In genomic region chr12:120835304-120835612, GRCh38 we compare ENCODE assay signal across 11 cellular contexts.
A peak's percentile ranks its signal among the peaks of the same experiment; 100 is the strongest.
DNase-seq lines count a peak whose midpoint lies in the region; ATAC-seq and TF ChIP-seq lines count a peak whose summit lies in the region.
"Had no signal": no experiment of that assay in that cellular context is flagged by ENCODE, and none has a peak within 500 bp of the region (broad histone marks: within the 10 kb centered on the region; RNA-seq: fewer than 3 reads in every experiment).

No MANE protein-coding gene starts in this region.

- H3K27me3 Mint-ChIP-seq in effector memory CD8-positive, alpha-beta T cell = no peaks in the 10 kb centered on the region

- peaks cover 26% of the 10 kb centered on the region for H3K4me1 ChIP-seq in OCI-LY7 (ENCODE audit: insufficient read depth, low read length, poor library complexity, severe bottlenecking)
- peaks cover 29 to 76% (median 63%) of the 10 kb centered on the region in 6 donors for H3K4me1 ChIP-seq in spleen

- WGBS in spleen, 5 donors = 32 to 46% (median 40%) methylated on average over 4 of the region's 4 CpGs

- H3K4me1 Mint-ChIP-seq in effector memory CD8-positive, alpha-beta T cell (ENCODE audit: low read depth in 2 of 2) = peaks cover 37 to 45% of the 10 kb centered on the region in 2 donors

- no peak overlapping the region for H2AFZ ChIP-seq in OCI-LY7 (ENCODE audit: low read length)

- POLR2A ChIA-PET in OCI-LY7 (lab: Charles Lee) = interaction anchor here (0.5 to 6.6 kb wide), 3 partner anchors 12 to 232 kb away, joined by 4 to 36 read pairs (median 4); no protein-coding TSS in a partner anchor

- H3K27ac Mint-ChIP-seq in effector memory CD8-positive, alpha-beta T cell = peak overlapping the region; percentile 6 to 19

- H3K4me3 Mint-ChIP-seq in effector memory CD8-positive, alpha-beta T cell = no peak overlapping the region

- BruUV-seq in OCI-LY7 (replicated peaks; lab: Mats Ljungman, UMichigan) = no TSS peak

- H3K27me3 ChIP-seq in spleen (replicated peaks in 1 of 7) = no peaks in the 10 kb centered on the region

- no peaks in the 10 kb centered on the region for H3K9me2 ChIP-seq in OCI-LY7 (ENCODE audit: insufficient read depth, low read length)

- CTCF ChIA-PET in OCI-LY7 (lab: Charles Lee; ENCODE audit: unreplicated experiment) = no interaction called here

- no peak for TF ChIP-seq CTCF in OCI-LY7 (conservative IDR thresholded peaks at IDR 0.05; ENCODE audit: low read length)
- no peak for TF ChIP-seq CTCF in spleen (IDR thresholded peaks at IDR 0.05 in 8 of 11, conservative IDR thresholded peaks at IDR 0.05 in 3 of 11)

- ATAC-seq in effector memory CD8-positive, alpha-beta T cell (replicated peaks) = no peak
- ATAC-seq in GM21447 (IDR thresholded peaks at IDR 0.05; ENCODE audit: unreplicated experiment) (no peak), GM19452 (IDR thresholded peaks at IDR 0.05; ENCODE audit: unreplicated experiment) (no peak), GM21619 (IDR thresholded peaks at IDR 0.05; ENCODE audit: unreplicated experiment) (no peak)

- TF ChIP-seq POLR2A in spleen (IDR thresholded peaks at IDR 0.05) = no peak

- H3K9me3 ChIP-seq in OCI-LY7 (ENCODE audit: low read length) (no peaks in the 10 kb centered on the region), spleen (no peaks in the 10 kb centered on the region)

- DNase-seq in NOMO-1 treated with DMSO at 0.1 percent for 48 hours (lab: John Stamatoyannopoulos, UW; ENCODE audit: unreplicated experiment) (peak; percentile 24), NOMO-1 treated with dmso at 0.1 percent for 144 hours (lab: John Stamatoyannopoulos, UW; ENCODE audit: unreplicated experiment) (no peak), OCI-LY7 (ENCODE audit: low spot score) (no peak), spleen (no peak)
- DNase-seq in effector memory CD8-positive, alpha-beta T cell = no peak
- DNase-seq: activated CD8-positive, alpha-beta memory T cell treated with anti-CD3 and anti-CD28 coated beads, Interleukin-2, amount 50 U/mL, for 4 hours; NCI-H524 treated with DMSO at 0.1 percent for 48 hours had no signal

- no peaks in the 10 kb centered on the region for H3K9me3 Mint-ChIP-seq in effector memory CD8-positive, alpha-beta T cell

- H3K27ac ChIP-seq in OCI-LY7 (ENCODE audit: low read depth, low read length, poor library complexity, severe bottlenecking) = no peak overlapping the region
- H3K27ac ChIP-seq in spleen = peak overlapping the region in 7 of 8 donors; percentile 9 to 60 (median 48)
- H3K27ac ChIP-seq: 22Rv1 had no signal

- H3K36me3 ChIP-seq in OCI-LY7 (ENCODE audit: insufficient read depth, low read length) (no peaks in the 10 kb centered on the region), spleen (no peaks in the 10 kb centered on the region)

- peak overlapping the region; percentile 40; the same call in 1 of the 2 replicates for H3K4me2 ChIP-seq in OCI-LY7 (ENCODE audit: low read length)

- H4K20me1 ChIP-seq in OCI-LY7 (ENCODE audit: insufficient read depth, low read length) = peaks cover 19% of the 10 kb centered on the region

- H3K79me2 ChIP-seq in OCI-LY7 (ENCODE audit: insufficient read depth, low read depth, low read length) = peaks cover 15% of the 10 kb centered on the region; the same call in 1 of the 2 replicates

- H3K4me3 ChIP-seq in OCI-LY7 (ENCODE audit: low read depth, low read length, poor library complexity, severe bottlenecking) = no peak overlapping the region
- H3K4me3 ChIP-seq in spleen = no peak overlapping the region

- intact Hi-C loops in OCI-LY7 (cut with micrococcal nuclease; ENCODE audit: unreplicated experiment) = no loop called here
- intact Hi-C loops in spleen (cut with DNase I; ENCODE audit: low total_unique reads) = no loop called here

- H3K36me3 Mint-ChIP-seq in effector memory CD8-positive, alpha-beta T cell (ENCODE audit: insufficient read depth) = peaks cover 3% of the 10 kb centered on the region
